In genomic region chr9:90024823-90025222, GRCh38 we compare ENCODE assay signal across 1 cellular context.
TF ChIP-seq lines count a peak whose summit lies in the region.

No MANE protein-coding gene starts in this region.

TF ChIP-seq in SK-N-SH, 30 proteins besides CTCF, POLR2A, EP300 and RAD21 (continued from another document):
- TF ChIP-seq REST (IDR thresholded peaks at IDR 0.05; ENCODE audit: low read depth, low read length) (no peak), TAF1 (IDR thresholded peaks at IDR 0.05; ENCODE audit: borderline replicate concordance, low read depth, low read length) (no peak), CHD2 (IDR thresholded peaks at IDR 0.05; ENCODE audit: low read length, partially characterized antibody) (no peak), IRF3 (IDR thresholded peaks at IDR 0.05; ENCODE audit: low read depth, low read length) (no peak), FOSL2 (IDR thresholded peaks at IDR 0.05; ENCODE audit: borderline replicate concordance, low read depth) (no peak), NRF1 (IDR thresholded peaks at IDR 0.05; ENCODE audit: low read depth, low read length) (no peak)
